27 cellular contexts compared by ENCODE assay signal in genomic region chr10:60170250-60170649, GRCh38.
DNase-seq lines count a peak whose midpoint lies in the region; ATAC-seq and TF ChIP-seq lines count a peak whose summit lies in the region.
"Had no signal": no experiment of that assay in that cellular context is flagged by ENCODE, and none has a peak within 500 bp of the region (broad histone marks: within the 10 kb centered on the region; RNA-seq: fewer than 3 reads in every experiment).

No MANE protein-coding gene starts in this region.

- no peak overlapping the region for H3K27ac ChIP-seq in body of pancreas
- H3K27ac ChIP-seq: C4-2B, ovary, stomach, transverse colon had no signal

- H3K36me3 ChIP-seq in body of pancreas (replicated peaks in 1 of 2; ENCODE audit: insufficient read depth in 1 of 2, low read depth in 2 of 2), result no peaks in the 10 kb centered on the region
- H3K36me3 ChIP-seq: ovary, stomach, transverse colon had no signal

- no peak for ATAC-seq in body of pancreas
- ATAC-seq: activated CD4-positive, alpha-beta T cell treated with anti-CD3 and anti-CD28 coated beads for 36 hours; Right ventricle myocardium inferior had no signal

- H3K4me1 ChIP-seq in body of pancreas, result no peaks in the 10 kb centered on the region
- H3K4me1 ChIP-seq: transverse colon had no signal

- DNase-seq in GM12865 (ENCODE audit: low read depth) (peak; percentile 2), NCI-H526 treated with DMSO at 0.1 percent for 48 hours (lab: John Stamatoyannopoulos, UW) (peak; percentile 82), choroid plexus epithelial cell (ENCODE audit: low read depth) (peak; percentile 59), osteocyte (ENCODE audit: extremely low spot score, unreplicated experiment) (no peak), body of pancreas (no peak), glutamatergic neuron (no peak), mesothelial cell of epicardium (ENCODE audit: low spot score in 2 of 2, unreplicated experiment in 2 of 2) (no peak)
- DNase-seq: activated CD4-positive, alpha-beta T cell treated with anti-CD3 and anti-CD28 coated beads for 36 hours; activated CD8-positive, alpha-beta memory T cell treated with anti-CD3 and anti-CD28 coated beads for 24 hours; activated effector memory CD4-positive, alpha-beta T cell treated with Interleukin-2 at 50 U/mL for 16 hours; aorta; Caco-2; kidney; NCI-H1092; NCI-H1694 treated with DMSO at 0.1 percent for 48 hours; NCI-H82; ovary; retina; stimulated activated CD4-positive, alpha-beta T cell treated with anti-CD3 and anti-CD28 coated beads, Interleukin-1b, Interleukin-23, amount 100 ng/mL, for 48 hours; stomach; transverse colon had no signal

- no peak for TF ChIP-seq POLR2A in body of pancreas (IDR thresholded peaks at IDR 0.05)

- H3K27me3 Mint-ChIP-seq in osteocyte (ENCODE audit: unreplicated experiment) (no peaks in the 10 kb centered on the region), glutamatergic neuron (ENCODE audit: unreplicated experiment) (peaks cover 2% of the 10 kb centered on the region), mesothelial cell of epicardium (ENCODE audit: low read depth) (no peaks in the 10 kb centered on the region)
- H3K27me3 Mint-ChIP-seq: activated CD4-positive, alpha-beta T cell treated with anti-CD3 and anti-CD28 coated beads for 36 hours; IgD-negative memory B cell had no signal

- no peaks in the 10 kb centered on the region for H3K36me3 Mint-ChIP-seq in osteocyte (ENCODE audit: unreplicated experiment)
- no peaks in the 10 kb centered on the region for H3K36me3 Mint-ChIP-seq in glutamatergic neuron (ENCODE audit: unreplicated experiment)
- H3K36me3 Mint-ChIP-seq in mesothelial cell of epicardium, result peaks cover 21% of the 10 kb centered on the region
- H3K36me3 Mint-ChIP-seq: activated naive CD8-positive, alpha-beta T cell had no signal

- H3K9me3 ChIP-seq in body of pancreas, result no peaks in the 10 kb centered on the region
- H3K9me3 ChIP-seq: Caco-2, ovary, stomach, transverse colon had no signal

- H3K27me3 ChIP-seq in body of pancreas, result no peaks in the 10 kb centered on the region
- H3K27me3 ChIP-seq: ovary, stomach, transverse colon had no signal

- intact Hi-C loops in body of pancreas (cut with DNase I), result no loop called here

- WGBS in body of pancreas, 2 donors, result 96 to 98% methylated on average over 3 of the region's 3 CpGs

- no peak overlapping the region for H3K4me3 ChIP-seq in GM12865 (ENCODE audit: low read depth, low read length)
- H3K4me3 ChIP-seq in choroid plexus epithelial cell (ENCODE audit: low read depth, low read length), result no peak overlapping the region
- no peak overlapping the region for H3K4me3 ChIP-seq in body of pancreas
- H3K4me3 ChIP-seq: ovary, skin epidermis, stomach, transverse colon had no signal

- H3K4me1 Mint-ChIP-seq in osteocyte (ENCODE audit: unreplicated experiment) (peaks cover 27% of the 10 kb centered on the region), glutamatergic neuron (ENCODE audit: low read depth, unreplicated experiment) (peaks cover 3% of the 10 kb centered on the region), mesothelial cell of epicardium (peaks cover 38% of the 10 kb centered on the region)
- H3K4me1 Mint-ChIP-seq: activated CD4-positive, alpha-beta T cell treated with anti-CD3 and anti-CD28 coated beads for 36 hours had no signal

- H3K9me3 Mint-ChIP-seq in osteocyte (ENCODE audit: unreplicated experiment) (no peaks in the 10 kb centered on the region), glutamatergic neuron (ENCODE audit: unreplicated experiment) (no peaks in the 10 kb centered on the region), mesothelial cell of epicardium (no peaks in the 10 kb centered on the region)
- H3K9me3 Mint-ChIP-seq: IgD-negative memory B cell, nephron had no signal

- H3K4me3 Mint-ChIP-seq in osteocyte (ENCODE audit: unreplicated experiment) (no peak overlapping the region), glutamatergic neuron (ENCODE audit: unreplicated experiment) (no peak overlapping the region), mesothelial cell of epicardium (no peak overlapping the region)
- H3K4me3 Mint-ChIP-seq: activated CD4-positive, alpha-beta T cell treated with anti-CD3 and anti-CD28 coated beads for 36 hours; activated naive CD8-positive, alpha-beta T cell; IgD-negative memory B cell; nephron had no signal

- no peak for TF ChIP-seq CTCF in GM12865 (IDR thresholded peaks at IDR 0.05; ENCODE audit: insufficient read depth, low read depth, low read length, missing control alignments)
- no peak for TF ChIP-seq CTCF in choroid plexus epithelial cell (conservative IDR thresholded peaks at IDR 0.05; ENCODE audit: low read depth, low read length)
- TF ChIP-seq CTCF in osteocyte (IDR thresholded peaks at IDR 0.05), result no peak
- TF ChIP-seq CTCF in body of pancreas (IDR thresholded peaks at IDR 0.05), result no peak
- no peak for TF ChIP-seq CTCF in glutamatergic neuron (IDR thresholded peaks at IDR 0.05; ENCODE audit: partially characterized antibody, unreplicated experiment)
- TF ChIP-seq CTCF in mesothelial cell of epicardium (IDR thresholded peaks at IDR 0.05; ENCODE audit: unreplicated experiment), result no peak

- H3K27ac Mint-ChIP-seq in osteocyte (ENCODE audit: unreplicated experiment) (peak overlapping the region; percentile 23), glutamatergic neuron (ENCODE audit: unreplicated experiment) (no peak overlapping the region), mesothelial cell of epicardium (no peak overlapping the region)
- H3K27ac Mint-ChIP-seq: activated CD4-positive, alpha-beta T cell treated with anti-CD3 and anti-CD28 coated beads for 36 hours; activated naive CD8-positive, alpha-beta T cell; IgD-negative memory B cell; nephron had no signal

Comparison
In these comparisons a context has a peak if more than half of its experiments do, and no peak if none do; other contexts are left out.
1. DNase-seq: peak in GM12865 (single experiment), NCI-H526 treated with DMSO at 0.1 percent for 48 hours (single experiment) and choroid plexus epithelial cell (single experiment); none in osteocyte (single experiment), body of pancreas (0 of 4), glutamatergic neuron (single experiment) and mesothelial cell of epicardium (0 of 2).